In genomic region chr11:45110562-45110961, GRCh38 we compare ENCODE assay signal across 8 cellular contexts. TPM values are rescaled to one million over a fixed set of nuclear protein-coding genes. Genes with fewer than 3 reads are reported as not detected.
DNase-seq lines count a peak whose midpoint lies in the region; ATAC-seq lines count a peak whose summit lies in the region.

No MANE protein-coding gene starts in this region.

- H3K27ac ChIP-seq in SJCRH30 (no peak overlapping the region), aorta (ENCODE audit: low read depth in 1 of 2, low read length in 2 of 2) (no peak overlapping the region)

- H3K9me3 Mint-ChIP-seq in effector memory CD8-positive, alpha-beta T cell = no peaks in the 10 kb centered on the region
- no peaks in the 10 kb centered on the region for H3K9me3 Mint-ChIP-seq in memory B cell

- H3K36me3 Mint-ChIP-seq in effector memory CD8-positive, alpha-beta T cell (ENCODE audit: insufficient read depth) = peaks cover 3% of the 10 kb centered on the region
- no peaks in the 10 kb centered on the region for H3K36me3 Mint-ChIP-seq in memory B cell

- H3K4me3 ChIP-seq in SJCRH30 (no peak overlapping the region), aorta (ENCODE audit: low read length in 2 of 2) (no peak overlapping the region)

- H3K36me3 ChIP-seq in SJCRH30 (no peaks in the 10 kb centered on the region), aorta (ENCODE audit: control insufficient read depth in 1 of 2, insufficient read depth in 2 of 2, low read length in 1 of 2) (no peaks in the 10 kb centered on the region)

- peaks cover 50 to 80% of the 10 kb centered on the region in 2 donors for H3K27me3 Mint-ChIP-seq in effector memory CD8-positive, alpha-beta T cell
- H3K27me3 Mint-ChIP-seq in memory B cell = peaks cover 16% of the 10 kb centered on the region

- H3K9me3 ChIP-seq in SJCRH30 (replicated peaks) (no peaks in the 10 kb centered on the region), aorta (ENCODE audit: control insufficient read depth, low read length) (no peaks in the 10 kb centered on the region)

- no peaks in the 10 kb centered on the region for H3K4me1 ChIP-seq in SJCRH30
- H3K4me1 ChIP-seq in aorta (ENCODE audit: control insufficient read depth in 1 of 2, insufficient read depth in 2 of 2, low read length in 2 of 2) = no peaks in the 10 kb centered on the region

- H3K4me3 Mint-ChIP-seq in effector memory CD8-positive, alpha-beta T cell = no peak overlapping the region
- H3K4me3 Mint-ChIP-seq in memory B cell = no peak overlapping the region

- intact Hi-C loops in aorta (cut with DNase I) = loop anchor here (1.0 to 10.0 kb wide), 5 partner anchors 124 to 222 kb away; no protein-coding TSS in a partner anchor

- no peaks in the 10 kb centered on the region for H3K4me1 Mint-ChIP-seq in effector memory CD8-positive, alpha-beta T cell (ENCODE audit: low read depth in 2 of 2)
- H3K4me1 Mint-ChIP-seq in memory B cell = peaks cover 11% of the 10 kb centered on the region

- ATAC-seq in effector memory CD8-positive, alpha-beta T cell (replicated peaks) = peak; percentile 69
- ATAC-seq in memory B cell (ENCODE audit: low read depth) = peak; percentile 68
- peak; percentile 81 for ATAC-seq in aorta (ENCODE audit: low FRiP score)
- ATAC-seq in GM21737 (IDR thresholded peaks at IDR 0.05; ENCODE audit: unreplicated experiment) = no peak

- peak; percentile 20 for DNase-seq in stimulated activated CD8-positive, alpha-beta memory T cell treated with anti-CD3 and anti-CD28 coated beads, Interleukin-12 subunit alpha, Interleukin-12 subunit beta, amount 100 ng/mL, for 1 hour (ENCODE audit: low read depth)
- no peak for DNase-seq in stimulated activated CD8-positive, alpha-beta memory T cell treated with anti-CD3 and anti-CD28 coated beads, Interleukin-4, amount 100 ng/mL, for 48 hours
- DNase-seq in M059J (ENCODE audit: low read depth) (peak; percentile 74), SJCRH30 (peak; percentile 39 to 85), memory B cell (ENCODE audit: low spot score in 2 of 2) (peak; percentile 49 to 68), aorta (no peak)
- DNase-seq in effector memory CD8-positive, alpha-beta T cell = peak; percentile 46 to 54 (median 53)

- no peak overlapping the region for H3K27ac Mint-ChIP-seq in effector memory CD8-positive, alpha-beta T cell
- no peak overlapping the region for H3K27ac Mint-ChIP-seq in memory B cell

- H3K27me3 ChIP-seq in SJCRH30 (peaks cover 5% of the 10 kb centered on the region), aorta (ENCODE audit: control insufficient read depth in 1 of 2, insufficient read depth in 2 of 2, low read length in 1 of 2) (no peaks in the 10 kb centered on the region)

- 5 to 11% methylated on average over 10 of the region's 10 CpGs for WGBS in aorta, 2 donors

RNA-seq across cellular contexts. Expression of gene PRDM11, which starts 35.9 kb away (rescaled TPM):
- 3.5 and 6.1 TPM in 2 replicates for total RNA-seq in M059J (2014; rRNA removed; shearing (Covaris generic))
- 13.1 and 14.7 TPM in 2 replicates for total RNA-seq in SJCRH30 (2014; rRNA removed; shearing (Covaris generic))
- total RNA-seq in aorta = 10 to 100 TPM; 23.6 to 29.6 TPM
- polyA plus RNA-seq in aorta = 10 to 100 TPM in 1 of 2 donors, 1 to 10 TPM in 1; 6.1 to 12.3 TPM

Comparison
In these comparisons a context has a peak if more than half of its experiments do, and no peak if none do; other contexts are left out.
1. DNase-seq: peak in stimulated activated CD8-positive, alpha-beta memory T cell treated with anti-CD3 and anti-CD28 coated beads, Interleukin-12 subunit alpha, Interleukin-12 subunit beta, amount 100 ng/mL, for 1 hour (single experiment), M059J (single experiment), SJCRH30 (2 of 2), effector memory CD8-positive, alpha-beta T cell (3 of 3) and memory B cell (2 of 2); none in stimulated activated CD8-positive, alpha-beta memory T cell treated with anti-CD3 and anti-CD28 coated beads, Interleukin-4, amount 100 ng/mL, for 48 hours (single experiment) and aorta (0 of 2).